ENCODE assay signal across 11 cellular contexts in the genomic region with DNA sequence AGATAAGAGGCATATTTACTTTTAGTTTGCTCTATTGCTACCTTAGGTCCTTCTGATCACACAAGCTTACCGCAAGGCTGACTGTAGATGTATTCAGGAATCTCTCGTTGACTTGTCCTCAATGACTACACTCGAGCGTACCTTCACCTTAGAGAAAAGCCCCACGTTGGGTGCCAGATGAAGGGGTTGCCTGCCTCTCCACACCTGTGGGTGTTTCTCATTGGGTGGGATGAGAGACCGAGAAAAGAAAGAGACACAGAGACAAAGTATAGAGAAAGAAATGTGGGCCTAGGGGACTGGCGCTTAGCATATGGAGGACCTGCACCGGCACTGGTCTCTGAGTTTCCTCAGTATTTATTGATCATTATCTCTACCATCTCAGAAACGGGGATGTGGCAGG. TPM values are rescaled to one million over a fixed set of nuclear protein-coding genes. Genes with fewer than 3 reads are reported as not detected.
"Had no signal": no experiment of that assay in that cellular context is flagged by ENCODE, and none has a peak within 500 bp of the region (broad histone marks: within the 10 kb centered on the region; RNA-seq: fewer than 3 reads in every experiment).

No MANE protein-coding gene starts in this region.

- H3K9me3 ChIP-seq: HAP-1 had no signal

- H3K4me3 ChIP-seq: GM23248, HAP-1 had no signal

- DNase-seq: GM23248, GOT3, H7, HFFc6 had no signal

- H3K27ac ChIP-seq: GM23248, HL-60 had no signal

- H3K36me3 ChIP-seq: HAP-1 had no signal

- ATAC-seq: HCT116, HepG2 had no signal

- H3K4me3 Mint-ChIP-seq: HFFc6, IgD-negative memory B cell had no signal

- H3K4me1 ChIP-seq: HAP-1 had no signal

- H3K27ac Mint-ChIP-seq: HFFc6, IgD-negative memory B cell had no signal

- H3K4me1 Mint-ChIP-seq: IgD-negative memory B cell had no signal

RNA-seq across cellular contexts. Expression of a gene that starts 51.8 kb away (rescaled TPM):
- total RNA-seq: GM23248, H4, H7, HepG2, HFFc6, HT1080 had no signal
- polyA plus RNA-seq: GM23248, HepG2, IgD-negative memory B cell had no signal
